Comparison of ENCODE assay signal across 1 cellular context in the genomic region with DNA sequence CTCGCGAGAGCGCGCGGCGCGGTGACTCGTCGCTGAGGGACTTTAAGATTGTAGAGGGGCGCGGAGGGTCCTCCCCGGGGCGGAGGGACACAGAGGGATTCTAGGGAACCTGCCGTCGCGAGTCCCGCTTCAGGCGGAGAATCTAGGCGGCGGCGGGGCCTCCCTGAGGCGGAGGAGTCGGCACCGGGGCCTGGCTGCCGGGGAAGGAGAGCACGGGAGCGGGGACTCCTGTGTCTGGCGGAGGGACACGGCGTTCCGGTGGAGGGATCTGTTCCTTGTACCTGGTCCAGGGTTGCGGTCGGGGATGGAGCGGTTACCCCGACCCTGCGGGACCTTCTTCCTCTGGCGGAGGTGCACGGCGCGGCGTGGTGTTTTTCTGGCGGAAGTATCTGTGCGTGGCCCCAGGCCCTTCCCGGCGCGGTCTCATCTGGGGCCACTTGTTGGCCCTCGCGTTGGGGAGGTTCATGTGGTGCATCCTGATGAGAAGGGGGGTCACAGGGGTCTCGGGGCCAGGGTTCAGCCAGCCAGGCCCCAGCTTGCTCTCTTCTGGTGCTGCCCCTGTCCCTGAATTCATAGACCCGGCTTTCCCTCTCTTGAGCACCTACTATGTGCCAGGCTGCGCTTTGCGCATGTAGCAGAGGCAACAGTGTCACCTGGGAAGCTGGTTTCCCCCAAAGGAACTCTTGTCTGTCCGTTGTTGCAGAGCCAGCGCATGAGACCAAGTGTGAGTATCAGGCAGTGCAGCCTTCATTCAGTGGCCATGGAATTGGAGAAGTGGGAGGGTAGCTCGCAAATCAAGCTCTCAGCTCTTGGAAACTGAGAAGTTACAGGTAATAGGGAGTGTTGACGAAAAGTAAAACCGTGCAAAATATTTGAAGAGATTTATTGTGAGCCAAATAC.
TF ChIP-seq lines count a peak whose summit lies in the region.

No MANE protein-coding gene starts in this region.

TF ChIP-seq in HCT116, 20 proteins besides CTCF, POLR2A, EP300 and RAD21 (continued from another document):
- TF ChIP-seq, protein P1, sequence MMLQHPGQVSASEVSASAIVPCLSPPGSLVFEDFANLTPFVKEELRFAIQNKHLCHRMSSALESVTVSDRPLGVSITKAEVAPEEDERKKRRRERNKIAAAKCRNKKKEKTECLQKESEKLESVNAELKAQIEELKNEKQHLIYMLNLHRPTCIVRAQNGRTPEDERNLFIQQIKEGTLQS (IDR thresholded peaks at IDR 0.05) = no peak
- TF ChIP-seq ZFX (IDR thresholded peaks at IDR 0.05) = peak; percentile 80
